ENCODE assay signal across 9 cellular contexts in the genomic region with DNA sequence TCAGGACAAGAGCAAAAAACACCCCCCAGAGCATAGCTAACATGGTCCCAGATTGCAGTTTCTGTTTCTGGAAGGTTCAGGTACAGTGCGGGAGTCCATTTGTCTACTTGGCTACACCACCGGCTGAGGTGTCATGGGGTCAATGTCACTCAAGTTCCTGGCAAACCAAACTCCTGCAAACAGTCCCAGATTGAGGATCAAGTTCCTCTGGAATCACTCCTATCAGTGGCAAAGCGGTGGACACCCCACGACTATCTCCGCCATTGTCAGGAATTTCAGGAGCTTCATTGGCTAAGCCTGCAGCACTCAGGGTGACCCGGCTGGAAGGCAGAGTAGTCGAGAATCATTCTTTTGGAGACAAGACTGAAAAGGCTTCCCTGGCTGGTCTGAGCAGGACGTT. TPM values are rescaled to one million over a fixed set of nuclear protein-coding genes. Genes with fewer than 3 reads are reported as not detected.
"Had no signal": no experiment of that assay in that cellular context is flagged by ENCODE, and none has a peak within 500 bp of the region (broad histone marks: within the 10 kb centered on the region; RNA-seq: fewer than 3 reads in every experiment).

No MANE protein-coding gene starts in this region.

- H3K9ac ChIP-seq: GM23248, KMS-11 had no signal

- ATAC-seq: HCT116 had no signal

- H2AFZ ChIP-seq: GM23248 had no signal

- DNase-seq: GM23248, GOT3, H9, HFFc6, KBM-7 had no signal

- FAIRE-seq: H54, HTR-8/SVneo had no signal

- H3K4me3 ChIP-seq: GM23248 had no signal

- H3K4me2 ChIP-seq: KMS-11 had no signal

- H3K27ac ChIP-seq: GM23248, KMS-11 had no signal

RNA-seq across cellular contexts. Expression of a gene that starts 41.8 kb away (rescaled TPM):
- total RNA-seq: GM23248 had no signal
- polyA plus RNA-seq: GM23248 had no signal
